ENCODE assay signal across 12 cellular contexts in genomic region chr3:190012314-190012782, GRCh38.
A peak's percentile ranks its signal among the peaks of the same experiment; 100 is the strongest.
DNase-seq lines count a peak whose midpoint lies in the region; ATAC-seq, FAIRE-seq and TF ChIP-seq lines count a peak whose summit lies in the region.
"Had no signal": no experiment of that assay in that cellular context is flagged by ENCODE, and none has a peak within 500 bp of the region (broad histone marks: within the 10 kb centered on the region; RNA-seq: fewer than 3 reads in every experiment).

No MANE protein-coding gene starts in this region.

- no peak for TF ChIP-seq POLR2A in H54 (IDR thresholded peaks at IDR 0.05; ENCODE audit: low read depth, low read length)

- TF ChIP-seq CTCF in retinal pigment epithelial cell (conservative IDR thresholded peaks at IDR 0.05; ENCODE audit: low read depth, low read length): no peak

- no peak for ATAC-seq in GM21717 (IDR thresholded peaks at IDR 0.05; ENCODE audit: unreplicated experiment)

- H3K4me3 ChIP-seq in retinal pigment epithelial cell (ENCODE audit: low read length): peak overlapping the region; percentile 15
- H3K4me3 ChIP-seq: lower lobe of right lung, tibial artery had no signal

- FAIRE-seq in H54 (lab: Jason Lieb, UNC) (peak; percentile 98), GM19239 (lab: Jason Lieb, UNC) (no peak)
- FAIRE-seq: colon had no signal

- DNase-seq in H54 (ENCODE audit: insufficient read length, low spot score) (peak; percentile 38), SW 1271 (lab: John Stamatoyannopoulos, UW) (peak; percentile 10 to 90), glomerular endothelial cell (ENCODE audit: extremely low read depth, low read depth, low spot score) (peak; percentile 23), retinal pigment epithelial cell (ENCODE audit: low read depth) (peak; percentile 78), GM19239 (ENCODE audit: insufficient read length, low spot score) (no peak)
- DNase-seq in activated effector memory CD4-positive, alpha-beta T cell treated with anti-CD3 and anti-CD28 coated beads, Interleukin-2, amount 50 U/mL, for 16 hours: no peak
- DNase-seq in activated naive CD4-positive, alpha-beta T cell (lab: John Stamatoyannopoulos, UW): no peak
- DNase-seq: GF-D8, lower lobe of right lung, tibial artery had no signal

Comparison
In these comparisons a context has a peak if more than half of its experiments do, and no peak if none do; other contexts are left out.
1. DNase-seq: peak in H54 (single experiment), SW 1271 (2 of 2), glomerular endothelial cell (single experiment) and retinal pigment epithelial cell (single experiment); none in activated effector memory CD4-positive, alpha-beta T cell treated with anti-CD3 and anti-CD28 coated beads, Interleukin-2, amount 50 U/mL, for 16 hours (single experiment), activated naive CD4-positive, alpha-beta T cell (0 of 4) and GM19239 (single experiment).